8 cellular contexts compared by ENCODE assay signal in the genomic region with DNA sequence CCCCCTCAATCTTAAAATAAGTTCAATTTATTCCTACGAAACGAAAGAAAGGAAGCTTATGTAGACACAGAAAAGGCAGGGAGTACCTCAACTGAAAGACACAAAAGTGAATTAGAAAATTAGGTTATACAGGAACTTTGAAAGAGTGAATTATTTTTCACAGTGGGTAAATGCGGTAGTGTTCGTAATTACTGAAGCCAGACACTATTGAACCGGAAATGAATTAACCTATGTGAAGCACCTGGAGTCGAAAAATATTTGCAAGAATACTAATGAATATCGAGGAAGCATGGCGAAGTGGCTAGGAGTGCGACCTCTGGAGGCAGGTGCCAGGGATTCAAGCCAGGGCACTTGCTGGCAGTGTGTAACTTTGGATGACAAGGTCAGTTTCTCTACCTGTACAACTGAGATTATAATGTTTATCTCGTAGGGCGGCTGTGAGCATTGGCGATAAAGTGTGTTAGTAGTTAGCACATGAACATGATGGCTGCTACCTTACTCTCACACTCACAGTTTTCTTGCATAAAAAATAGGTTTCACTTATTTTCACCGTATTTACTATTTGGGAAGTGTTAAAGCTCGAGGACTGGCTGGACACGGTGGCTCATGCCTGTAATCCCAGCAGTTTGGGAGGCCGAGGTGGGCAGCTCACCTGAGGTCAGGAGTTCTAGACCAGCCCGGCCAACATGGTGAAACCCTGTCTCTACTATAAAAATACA. TPM values are rescaled to one million over a fixed set of nuclear protein-coding genes. Genes with fewer than 3 reads are reported as not detected.
A peak's percentile ranks its signal among the peaks of the same experiment; 100 is the strongest.
DNase-seq lines count a peak whose midpoint lies in the region; ATAC-seq and TF ChIP-seq lines count a peak whose summit lies in the region.

No MANE protein-coding gene starts in this region.

- H3K27me3 ChIP-seq in GM06990 (replicated peaks; ENCODE audit: control insufficient read depth, insufficient read depth, low read length) (no peaks in the 10 kb centered on the region), SK-N-SH (ENCODE audit: insufficient read depth) (peaks cover 21% of the 10 kb centered on the region; the same call in 1 of the 2 replicates), heart right ventricle (no peaks in the 10 kb centered on the region), trophoblast cell (ENCODE audit: insufficient read depth, low read length) (no peaks in the 10 kb centered on the region)

- H3K27ac ChIP-seq in SK-N-SH (ENCODE audit: low read depth in 2 of 2, low read length in 1 of 2) (no peak overlapping the region), heart right ventricle (peak overlapping the region in 9 of 10 donors; percentile 1 to 78 (median 67)), trophoblast cell (ENCODE audit: low read depth, low read length) (no peak overlapping the region)

- H3F3A ChIP-seq in SK-N-SH (replicated peaks; ENCODE audit: insufficient read depth): no peaks in the 10 kb centered on the region

- H2BK120ac ChIP-seq in trophoblast cell (ENCODE audit: insufficient read depth, low read length, poor library complexity): no peak overlapping the region

- no peak overlapping the region for H2BK12ac ChIP-seq in trophoblast cell (ENCODE audit: low read length)

- intact Hi-C loops in heart right ventricle (cut with DNase I): loop anchor here in 6 of 10 donors (2.0 to 10.0 kb wide), 5 partner anchors 124 to 284 kb away; a partner anchor contains a TSS

- ATAC-seq in heart right ventricle: peak; percentile 75 to 94 (median 89)

- H3K23ac ChIP-seq in trophoblast cell (ENCODE audit: low read length): no peak overlapping the region

- no peak overlapping the region for H2AK5ac ChIP-seq in trophoblast cell (ENCODE audit: low read length)

- H3K4ac ChIP-seq in trophoblast cell (ENCODE audit: low read depth, low read length): no peak overlapping the region

- no peak overlapping the region for H2BK5ac ChIP-seq in trophoblast cell (ENCODE audit: low read depth, low read length, poor library complexity)

- no peak overlapping the region for H3K18ac ChIP-seq in trophoblast cell (ENCODE audit: low read length)

- CTCF ChIA-PET in SK-N-SH (lab: Yijun Ruan, JAX): interaction anchor here (0.6 to 2.5 kb wide), 21 partner anchors 9 to 991 kb away, joined by 3 to 19 read pairs (median 5); a partner anchor contains a TSS

- H3K79me2 ChIP-seq in SK-N-SH (ENCODE audit: insufficient read depth): no peaks in the 10 kb centered on the region
- H3K79me2 ChIP-seq in trophoblast cell (ENCODE audit: control insufficient read depth, insufficient read depth, low read length, poor library complexity): peaks cover 4% of the 10 kb centered on the region

- no peak overlapping the region for H3K14ac ChIP-seq in trophoblast cell (ENCODE audit: low read length)

- TF ChIP-seq EP300 in SK-N-SH (IDR thresholded peaks at IDR 0.05; ENCODE audit: borderline replicate concordance in 1 of 2, low read depth in 1 of 2, low read length in 1 of 2): no peak

- H4K12ac ChIP-seq in trophoblast cell (ENCODE audit: low read depth, low read length): no peak overlapping the region

- H3K9ac ChIP-seq in SK-N-SH (no peak overlapping the region), trophoblast cell (ENCODE audit: low read length) (no peak overlapping the region)

- peak overlapping the region; percentile 19 for H4K8ac ChIP-seq in trophoblast cell (ENCODE audit: low read depth, low read length)

- WGBS in SK-N-SH (ENCODE audit: low lambda C conversion rate): 11% methylated on average over 17 of the region's 17 CpGs
- WGBS in heart right ventricle, 2 donors: 16 to 21% methylated on average over 17 of the region's 17 CpGs
- no CpG with 5 or more reads among the region's 17 CpGs for WGBS in trophoblast cell (ENCODE audit: extremely low coverage, insufficient coverage, insufficient read length)

- no peaks in the 10 kb centered on the region for H3K9me2 ChIP-seq in SK-N-SH

- peak; percentile 87 for TF ChIP-seq CTCF in GM06990 (IDR thresholded peaks at IDR 0.05; ENCODE audit: insufficient read depth, low read length, poor library complexity, severe bottlenecking)
- TF ChIP-seq CTCF in SK-N-SH (IDR thresholded peaks at IDR 0.05): peak; percentile 87
- TF ChIP-seq CTCF in heart right ventricle (IDR thresholded peaks at IDR 0.05): peak; percentile 57 to 88 (median 75)

- H2AFZ ChIP-seq in SK-N-SH (ENCODE audit: low read depth) (peak overlapping the region; percentile 80), trophoblast cell (ENCODE audit: insufficient read depth, low read length, poor library complexity) (no peak overlapping the region)

- H4K91ac ChIP-seq in trophoblast cell (ENCODE audit: low read depth, low read length): no peak overlapping the region

- POLR2A ChIA-PET in SK-N-SH (lab: Yijun Ruan, JAX): interaction anchor here (0.6 kb wide), 1 partner anchor 15 kb away, joined by 3 read pairs; no protein-coding TSS in a partner anchor

- H3K36me3 ChIP-seq in GM06990 (ENCODE audit: control insufficient read depth, insufficient read depth, low read length) (no peaks in the 10 kb centered on the region), SK-N-SH (replicated peaks in 1 of 2; ENCODE audit: control insufficient read depth in 1 of 2, insufficient read depth in 2 of 2, low read length in 1 of 2) (no peaks in the 10 kb centered on the region), heart right ventricle (peaks cover 0 to 14% (median 0%) of the 10 kb centered on the region in 9 donors), trophoblast cell (ENCODE audit: control insufficient read depth in 1 of 2, insufficient read depth in 2 of 2, low read length in 2 of 2) (peaks cover 0 to 3% of the 10 kb centered on the region in 2 experiments)

- no peaks in the 10 kb centered on the region; a peak in 1 of 4 replicates for H3K4me1 ChIP-seq in SK-N-SH (ENCODE audit: control insufficient read depth in 1 of 2, insufficient read depth in 2 of 2, low read depth in 1 of 2, low read length in 1 of 2)
- peaks cover 0 to 13% (median 7%) of the 10 kb centered on the region in 9 donors for H3K4me1 ChIP-seq in heart right ventricle
- H3K4me1 ChIP-seq in trophoblast cell (ENCODE audit: control insufficient read depth in 1 of 2, insufficient read depth in 2 of 2, low read length in 2 of 2): no peaks in the 10 kb centered on the region

- H3K4me2 ChIP-seq in SK-N-SH: peak overlapping the region; percentile 96
- H3K4me2 ChIP-seq in trophoblast cell (ENCODE audit: low read length): peak overlapping the region; percentile 69

- DNase-seq in GM06990 (ENCODE audit: extremely low read depth, insufficient read length) (peak; percentile 63), GOT3 (lab: John Stamatoyannopoulos, UW) (peak; percentile 24), Kasumi-1 (lab: John Stamatoyannopoulos, UW) (peak; percentile 78 to 82), SK-N-SH (peak; percentile 61), heart right ventricle (peak; percentile 63 to 66), trophoblast cell (peak; percentile 85 to 93), NCI-H128 (lab: John Stamatoyannopoulos, UW; ENCODE audit: unreplicated experiment) (no peak)
- DNase-seq in activated naive CD8-positive, alpha-beta T cell treated with anti-CD3 and anti-CD28 coated beads, Interleukin-2, amount 50 U/mL, for 16 hours (ENCODE audit: low read depth, low spot score): peak; percentile 51

- peak; percentile 55 for TF ChIP-seq RAD21 in SK-N-SH (IDR thresholded peaks at IDR 0.05; ENCODE audit: low read length)

- H3K4me3 ChIP-seq in GM06990 (replicated peaks; ENCODE audit: low read depth, low read length): peak overlapping the region; percentile 71
- peak overlapping the region; percentile 50 to 68; a peak in 3 of 4 replicates for H3K4me3 ChIP-seq in SK-N-SH (ENCODE audit: low read depth in 2 of 2, low read length in 1 of 2)
- peak overlapping the region; percentile 72 to 97 (median 83) for H3K4me3 ChIP-seq in heart right ventricle
- H3K4me3 ChIP-seq in trophoblast cell (ENCODE audit: low read depth, low read length): no peak overlapping the region

- no peaks in the 10 kb centered on the region for H4K20me1 ChIP-seq in SK-N-SH (ENCODE audit: insufficient read depth)

- H3K79me1 ChIP-seq in trophoblast cell (ENCODE audit: low read length): peaks cover 5% of the 10 kb centered on the region

- H3K9me3 ChIP-seq in SK-N-SH: no peaks in the 10 kb centered on the region
- peaks cover 0 to 15% (median 0%) of the 10 kb centered on the region in 11 donors for H3K9me3 ChIP-seq in heart right ventricle
- no peaks in the 10 kb centered on the region for H3K9me3 ChIP-seq in trophoblast cell (ENCODE audit: insufficient read depth, low read depth, low read length)

TF ChIP-seq in SK-N-SH, 30 proteins besides CTCF, POLR2A, EP300 and RAD21 (continues in another document):
- TF ChIP-seq FOXJ3 (CRISPR knock-in tag; IDR thresholded peaks at IDR 0.05): no peak
- TF ChIP-seq, protein P1, sequence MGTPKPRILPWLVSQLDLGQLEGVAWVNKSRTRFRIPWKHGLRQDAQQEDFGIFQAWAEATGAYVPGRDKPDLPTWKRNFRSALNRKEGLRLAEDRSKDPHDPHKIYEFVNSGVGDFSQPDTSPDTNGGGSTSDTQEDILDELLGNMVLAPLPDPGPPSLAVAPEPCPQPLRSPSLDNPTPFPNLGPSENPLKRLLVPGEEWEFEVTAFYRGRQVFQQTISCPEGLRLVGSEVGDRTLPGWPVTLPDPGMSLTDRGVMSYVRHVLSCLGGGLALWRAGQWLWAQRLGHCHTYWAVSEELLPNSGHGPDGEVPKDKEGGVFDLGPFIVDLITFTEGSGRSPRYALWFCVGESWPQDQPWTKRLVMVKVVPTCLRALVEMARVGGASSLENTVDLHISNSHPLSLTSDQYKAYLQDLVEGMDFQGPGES (IDR thresholded peaks at IDR 0.05; ENCODE audit: low read depth, low read length): no peak

RNA-seq across cellular contexts. Expression of a gene that starts 0.5 kb away (rescaled TPM):
- polyA plus RNA-seq in SK-N-SH (2012; rRNA removed): 1.2 and 1.5 TPM in 2 replicates
- 1.3 and 2.0 TPM in 2 replicates for polyA plus RNA-seq in SK-N-SH (2012; cell fraction: cytosol; rRNA removed)
- 0.65 and 2.1 TPM in 2 replicates for polyA plus RNA-seq in SK-N-SH (2012; cell fraction: nucleus; rRNA removed)
- total RNA-seq in heart right ventricle: 1 to 10 TPM; 1.7 to 5.5 (median 2.4) TPM
- polyA plus RNA-seq in heart right ventricle: 1 to 10 TPM; 2.3 to 8.3 TPM
- polyA plus RNA-seq in trophoblast cell (2013): 10.2 and 10.4 TPM in 2 replicates

RNA-seq across cellular contexts. Expression of a gene that starts 15.4 kb away (rescaled TPM):
- polyA plus RNA-seq in SK-N-SH (2012; rRNA removed) (5,258 and 5,462 TPM in 2 replicates), heart right ventricle (1,000 to 10,000 TPM in 1 of 2 donors, 100 to 1,000 TPM in 1; 335 to 2,223 TPM)
- polyA plus RNA-seq in SK-N-SH (2012; cell fraction: cytosol; rRNA removed): 5,646 and 5,854 TPM in 2 replicates
- 941 and 1,201 TPM in 2 replicates for polyA plus RNA-seq in SK-N-SH (2012; cell fraction: nucleus; rRNA removed)
- 100 to 1,000 TPM; 403 to 686 (median 439) TPM for total RNA-seq in heart right ventricle
- polyA plus RNA-seq in trophoblast cell (2013): 1,953 and 2,069 TPM in 2 replicates

RNA-seq across cellular contexts. Expression of a gene that starts 41.3 kb away (rescaled TPM):
- not detected in 2 replicates for polyA plus RNA-seq in SK-N-SH (2012; rRNA removed)
- not detected in 2 replicates for polyA plus RNA-seq in SK-N-SH (2012; cell fraction: cytosol; rRNA removed)
- polyA plus RNA-seq in SK-N-SH (2012; cell fraction: nucleus; rRNA removed): not detected in 2 replicates
- 1 to 10 TPM in 8 of 10 donors, under 1 TPM in 2; 0.83 to 4.2 (median 2.0) TPM for total RNA-seq in heart right ventricle
- under 1 TPM; 0.23 to 0.95 TPM for polyA plus RNA-seq in heart right ventricle
- polyA plus RNA-seq in trophoblast cell (2013): 0.08 and 0.11 TPM in 2 replicates

Comparison
In these comparisons a context has a peak if more than half of its experiments do, and no peak if none do; other contexts are left out.
1. H3K27ac ChIP-seq: peak in heart right ventricle (9 of 10); none in SK-N-SH (0 of 2) and trophoblast cell (single experiment).
2. Peak in every context shown above with its lines, with median percentiles within 50 percentile points of each other: CTCF ChIP-seq.